ENCODE assay signal across 8 cellular contexts in genomic region chr5:39072915-39073758, GRCh38. TPM values are rescaled to one million over a fixed set of nuclear protein-coding genes. Genes with fewer than 3 reads are reported as not detected.
DNase-seq lines count a peak whose midpoint lies in the region; ATAC-seq and TF ChIP-seq lines count a peak whose summit lies in the region.

No MANE protein-coding gene starts in this region.

- peak overlapping the region; percentile 72 to 83 (median 75) for H3K4me3 ChIP-seq in right lobe of liver

- no peaks in the 10 kb centered on the region for H3K9me3 ChIP-seq in right lobe of liver

- peaks cover 0 to 22% (median 0%) of the 10 kb centered on the region in 4 donors for H3K4me1 ChIP-seq in right lobe of liver

- TF ChIP-seq POLR2A in right lobe of liver (IDR thresholded peaks at IDR 0.05), result no peak

- no peaks in the 10 kb centered on the region for H3K27me3 ChIP-seq in right lobe of liver

- intact Hi-C loops in right lobe of liver (cut with DNase I), result loop anchor here in 1 of 2 donors (10.0 kb wide), 1 partner anchor 78 kb away; no protein-coding TSS in a partner anchor

- no peaks in the 10 kb centered on the region for H3K36me3 ChIP-seq in right lobe of liver

- 1% methylated on average over 16 of the region's 27 CpGs for WGBS in right lobe of liver (ENCODE audit: insufficient coverage, low coverage, low lambda C conversion rate, missing lambda C conversion rate)

- peak in 2 of 3 experiments; percentile 45 to 49 for DNase-seq in activated CD8-positive, alpha-beta memory T cell treated with anti-CD3 and anti-CD28 coated beads for 48 hours (ENCODE audit: low read depth in 2 of 3, low spot score in 2 of 3)
- DNase-seq in activated CD8-positive, alpha-beta memory T cell treated with anti-CD3 and anti-CD28 coated beads, Interleukin-2, amount 50 U/mL, for 4 hours, result no peak
- DNase-seq in NCI-H2227 (lab: John Stamatoyannopoulos, UW; ENCODE audit: unreplicated experiment), result peak; percentile 44
- DNase-seq in activated CD4-positive, CD25-positive, alpha-beta regulatory T cell treated with anti-CD3 and anti-CD28 coated beads, Interleukin-2, amount 50 U/mL, for 72 hours, result peak; percentile 73
- peak; percentile 12 to 72 for DNase-seq in dermis microvascular lymphatic vessel endothelial cell (ENCODE audit: low read depth in 2 of 2)
- DNase-seq in right lobe of liver, result peak; percentile 70 to 77 (median 71)
- peak; percentile 17 to 44 for DNase-seq in stimulated activated CD4-positive, alpha-beta T cell treated with anti-CD3 and anti-CD28 coated beads, Interleukin-4, amount 100 ng/mL, for 48 hours (ENCODE audit: low read depth in 2 of 2)

- ATAC-seq in HG02943 (IDR thresholded peaks at IDR 0.05; ENCODE audit: low read depth, unreplicated experiment) (peak; percentile 47), right lobe of liver (peak; percentile 64 to 70 (median 68))

- no peak for TF ChIP-seq CTCF in right lobe of liver (IDR thresholded peaks at IDR 0.05)

- peak overlapping the region; percentile 97 to 99 (median 98) for H3K27ac ChIP-seq in right lobe of liver

RNA-seq across cellular contexts. Expression of gene RICTOR, which starts 1.1 kb away (rescaled TPM):
- 20.4 and 25.3 TPM in 2 replicates for total RNA-seq in dermis microvascular lymphatic vessel endothelial cell
- 10 to 100 TPM in 5 of 6 experiments, 1 to 10 TPM in 1; 9.8 to 19.2 (median 14.6) TPM for total RNA-seq in right lobe of liver
